ENCODE assay signal across 19 cellular contexts in genomic region chr3:77102916-77103769, GRCh38.
DNase-seq lines count a peak whose midpoint lies in the region; ATAC-seq, FAIRE-seq and TF ChIP-seq lines count a peak whose summit lies in the region.
"Had no signal": no experiment of that assay in that cellular context is flagged by ENCODE, and none has a peak within 500 bp of the region (broad histone marks: within the 10 kb centered on the region; RNA-seq: fewer than 3 reads in every experiment).

No MANE protein-coding gene starts in this region.

- H2BK12ac ChIP-seq in trophoblast cell (ENCODE audit: low read length): no peak overlapping the region

- TF ChIP-seq POLR2A in GM12878 (IDR thresholded peaks at IDR 0.05; ENCODE audit: low read depth, low read length) (no peak), right lobe of liver (IDR thresholded peaks at IDR 0.05) (no peak)

- POLR2A ChIA-PET in GM12878 (lab: Charles Lee): no interaction called here

- TF ChIP-seq RAD21 in GM12878 (IDR thresholded peaks at IDR 0.05; ENCODE audit: insufficient read depth, low read depth, low read length): no peak

- 25% methylated on average over 6 of the region's 6 CpGs for WGBS in GM12878 (ENCODE audit: insufficient coverage, insufficient replicate concordance, low lambda C conversion rate, missing lambda C conversion rate)
- 96% methylated on average over 6 of the region's 6 CpGs for WGBS in smooth muscle cell (ENCODE audit: low lambda C conversion rate)
- WGBS in trophoblast cell (ENCODE audit: extremely low coverage, insufficient coverage, insufficient read length): no CpG with 5 or more reads among the region's 6 CpGs
- WGBS in right lobe of liver (ENCODE audit: insufficient coverage, low coverage, low lambda C conversion rate, missing lambda C conversion rate): 68% methylated on average over 6 of the region's 6 CpGs

- RAD21 ChIA-PET in GM12878 (lab: Charles Lee; ENCODE audit: unreplicated experiment): no interaction called here

- in situ Hi-C loops in GM12878 (cut with MboI): no loop called here

- CTCF ChIA-PET in GM12878 (lab: Yijun Ruan, JAX): interaction anchor here (0.6 kb wide), 1 partner anchor 153 kb away, joined by 3 read pairs; no protein-coding TSS in a partner anchor

- H3K4me1 ChIP-seq in GM12878 (ENCODE audit: control insufficient read depth, insufficient read depth, low read length) (no peaks in the 10 kb centered on the region), smooth muscle cell (ENCODE audit: low read depth) (no peaks in the 10 kb centered on the region), trophoblast cell (ENCODE audit: control insufficient read depth in 1 of 2, insufficient read depth in 2 of 2, low read length in 2 of 2) (no peaks in the 10 kb centered on the region), right lobe of liver (no peaks in the 10 kb centered on the region)
- H3K4me1 ChIP-seq: parathyroid adenoma, testis had no signal

- H3K9me3 ChIP-seq in GM12878 (replicated peaks; ENCODE audit: control insufficient read depth, insufficient read depth, low read length) (no peaks in the 10 kb centered on the region), smooth muscle cell (replicated peaks; ENCODE audit: low read depth) (no peaks in the 10 kb centered on the region), trophoblast cell (ENCODE audit: insufficient read depth, low read depth, low read length) (no peaks in the 10 kb centered on the region), right lobe of liver (no peaks in the 10 kb centered on the region)
- H3K9me3 ChIP-seq: testis had no signal

- H4K20me1 ChIP-seq in GM12878 (ENCODE audit: control insufficient read depth, insufficient read depth) (no peaks in the 10 kb centered on the region), smooth muscle cell (ENCODE audit: low read depth) (peaks cover 16% of the 10 kb centered on the region)

- no peaks in the 10 kb centered on the region for H3K79me1 ChIP-seq in trophoblast cell (ENCODE audit: low read length)

- H4K8ac ChIP-seq in trophoblast cell (ENCODE audit: low read depth, low read length): no peak overlapping the region

- no peak overlapping the region for H4K91ac ChIP-seq in trophoblast cell (ENCODE audit: low read depth, low read length)

- no peaks in the 10 kb centered on the region for H3F3A ChIP-seq in smooth muscle cell (ENCODE audit: low read depth)

- no peak overlapping the region for H3K4me2 ChIP-seq in GM12878 (ENCODE audit: control insufficient read depth, insufficient read depth)
- H3K4me2 ChIP-seq in smooth muscle cell: no peak overlapping the region
- no peak overlapping the region for H3K4me2 ChIP-seq in trophoblast cell (ENCODE audit: low read length)

- H3K18ac ChIP-seq in trophoblast cell (ENCODE audit: low read length): no peak overlapping the region

- BruUV-seq in GM12878 (replicated peaks; lab: Mats Ljungman, UMichigan): no TSS peak

- ATAC-seq in GM12878 (no peak), right lobe of liver (no peak)
- ATAC-seq: activated CD8-positive, alpha-beta T cell treated with anti-CD3 and anti-CD28 coated beads for 36 hours; Right ventricle myocardium inferior; T-helper 17 cell had no signal

- no peak overlapping the region for H2AK5ac ChIP-seq in trophoblast cell (ENCODE audit: low read length)

- intact Hi-C loops in GM12878 (cut with micrococcal nuclease; ENCODE audit: unreplicated experiment): no loop called here
- intact Hi-C loops in right lobe of liver (cut with DNase I): no loop called here

- no peak overlapping the region for H2BK120ac ChIP-seq in trophoblast cell (ENCODE audit: insufficient read depth, low read length, poor library complexity)

- H3K27ac ChIP-seq in GM12878 (ENCODE audit: control insufficient read depth, insufficient read depth) (no peak overlapping the region), smooth muscle cell (ENCODE audit: low read depth) (no peak overlapping the region), trophoblast cell (ENCODE audit: low read depth, low read length) (no peak overlapping the region), right lobe of liver (no peak overlapping the region)
- H3K27ac ChIP-seq: parathyroid adenoma, skin epidermis, testis had no signal

- TF ChIP-seq EP300 in GM12878 (IDR thresholded peaks at IDR 0.05; ENCODE audit: borderline replicate concordance in 1 of 2, control insufficient read depth in 1 of 2, low read depth in 2 of 2, low read length in 2 of 2): no peak

- H4K12ac ChIP-seq in trophoblast cell (ENCODE audit: low read depth, low read length): no peak overlapping the region

- H3K23ac ChIP-seq in trophoblast cell (ENCODE audit: low read length): no peak overlapping the region

- H3K79me2 ChIP-seq in GM12878 (ENCODE audit: control insufficient read depth, insufficient read depth, low read length) (no peaks in the 10 kb centered on the region), smooth muscle cell (ENCODE audit: low read depth) (no peaks in the 10 kb centered on the region), trophoblast cell (ENCODE audit: control insufficient read depth, insufficient read depth, low read length, poor library complexity) (no peaks in the 10 kb centered on the region)
- H3K79me2 ChIP-seq: parathyroid adenoma had no signal

- H3K36me3 ChIP-seq in GM12878 (ENCODE audit: control insufficient read depth in 2 of 2, insufficient read depth in 2 of 2, low read length in 1 of 2): no peaks in the 10 kb centered on the region
- H3K36me3 ChIP-seq in smooth muscle cell (ENCODE audit: low read depth): no peaks in the 10 kb centered on the region
- no peaks in the 10 kb centered on the region for H3K36me3 ChIP-seq in trophoblast cell (ENCODE audit: control insufficient read depth in 1 of 2, insufficient read depth in 2 of 2, low read length in 2 of 2)
- no peaks in the 10 kb centered on the region for H3K36me3 ChIP-seq in right lobe of liver

- H2BK5ac ChIP-seq in trophoblast cell (ENCODE audit: low read depth, low read length, poor library complexity): no peak overlapping the region

- no peak for TF ChIP-seq CTCF in GM12878 (IDR thresholded peaks at IDR 0.05 in 2 of 3, conservative IDR thresholded peaks at IDR 0.05 in 1 of 3; ENCODE audit: control insufficient read depth in 2 of 3, extremely low read depth in 1 of 3, insufficient read depth in 1 of 3, low read depth in 3 of 3, low read length in 3 of 3)
- no peak for TF ChIP-seq CTCF in smooth muscle cell (IDR thresholded peaks at IDR 0.05; ENCODE audit: borderline replicate concordance, insufficient read depth, poor library complexity, severe bottlenecking)
- no peak for TF ChIP-seq CTCF in right lobe of liver (IDR thresholded peaks at IDR 0.05)

- H3K9ac ChIP-seq in GM12878 (ENCODE audit: control insufficient read depth, insufficient read depth, low read length) (no peak overlapping the region), smooth muscle cell (ENCODE audit: low read depth) (no peak overlapping the region), trophoblast cell (ENCODE audit: low read length) (no peak overlapping the region)
- H3K9ac ChIP-seq: parathyroid adenoma had no signal

- no peak overlapping the region for H3K4ac ChIP-seq in trophoblast cell (ENCODE audit: low read depth, low read length)

- H3K4me3 ChIP-seq in GM12878: no peak overlapping the region
- H3K4me3 ChIP-seq in smooth muscle cell: no peak overlapping the region
- H3K4me3 ChIP-seq in trophoblast cell (ENCODE audit: low read depth, low read length): no peak overlapping the region
- H3K4me3 ChIP-seq in right lobe of liver: no peak overlapping the region
- H3K4me3 ChIP-seq: skin epidermis, testis had no signal

- H2AFZ ChIP-seq in GM12878 (ENCODE audit: control insufficient read depth, low read depth, low read length) (no peak overlapping the region), smooth muscle cell (ENCODE audit: low read depth) (no peak overlapping the region), trophoblast cell (ENCODE audit: insufficient read depth, low read length, poor library complexity) (no peak overlapping the region)
- H2AFZ ChIP-seq: parathyroid adenoma had no signal

- no peak overlapping the region for H3K14ac ChIP-seq in trophoblast cell (ENCODE audit: low read length)

- DNase-seq in COR-L47 (lab: John Stamatoyannopoulos, UW) (peak; percentile 1), NCI-H2171 (lab: John Stamatoyannopoulos, UW) (peak; percentile 51), GM12878 (ENCODE audit: low read depth, low spot score) (no peak), NCI-H226 (no peak), smooth muscle cell (lab: John Stamatoyannopoulos, UW; ENCODE audit: unreplicated experiment) (no peak), trophoblast cell (no peak), right lobe of liver (no peak)
- DNase-seq: activated CD8-positive, alpha-beta T cell treated with anti-CD3 and anti-CD28 coated beads for 36 hours; activated naive CD8-positive, alpha-beta T cell treated with anti-CD3 and anti-CD28 coated beads, Interleukin-2, amount 10 ng/mL, durations not matched to agents 7 days and 5 days; cerebellar nuclear complex; endodermal cell; GDM1; T-helper 17 cell; testis had no signal

- no peak for FAIRE-seq in GM12878 (lab: Jason Lieb, UNC)
- peak; percentile 41 for FAIRE-seq in islet of Langerhans (lab: Jason Lieb, UNC)
- FAIRE-seq: GM12891 had no signal

- H3K27me3 ChIP-seq in GM12878 (replicated peaks in 1 of 2; ENCODE audit: control insufficient read depth in 2 of 2, insufficient read depth in 2 of 2, low read length in 1 of 2): no peaks in the 10 kb centered on the region
- no peaks in the 10 kb centered on the region for H3K27me3 ChIP-seq in smooth muscle cell (ENCODE audit: low read depth)
- no peaks in the 10 kb centered on the region for H3K27me3 ChIP-seq in trophoblast cell (ENCODE audit: insufficient read depth, low read length)
- no peaks in the 10 kb centered on the region for H3K27me3 ChIP-seq in right lobe of liver
- H3K27me3 ChIP-seq: testis had no signal

- SMC1A ChIA-PET in GM12878 (lab: Charles Lee; ENCODE audit: uncharacterized antibody, unreplicated experiment): no interaction called here

TF ChIP-seq in GM12878, 131 proteins besides CTCF, POLR2A, EP300 and RAD21:
- TF ChIP-seq PAX5 (IDR thresholded peaks at IDR 0.05; ENCODE audit: borderline replicate concordance, low read depth, low read length): no peak
- TF ChIP-seq NR2C1 (IDR thresholded peaks at IDR 0.05): peak; percentile 32; the same call in 1 of the 2 replicates

Comparison
In these comparisons a context has a peak if more than half of its experiments do, and no peak if none do; other contexts are left out.
1. DNase-seq: peak in COR-L47 (single experiment) and NCI-H2171 (single experiment); none in GM12878 (single experiment), NCI-H226 (single experiment), smooth muscle cell (single experiment), trophoblast cell (0 of 2) and right lobe of liver (0 of 3).